Comparison of ENCODE assay signal across 1 cellular context in genomic region chr12:65891987-65892481, GRCh38.
TF ChIP-seq lines count a peak whose summit lies in the region.

No MANE protein-coding gene starts in this region.

TF ChIP-seq in HEK293, 187 proteins besides CTCF, POLR2A, EP300 and RAD21 (continued from another document and continues in another):
- TF ChIP-seq PRDM2 (tag by site-specific recombination; IDR thresholded peaks at IDR 0.05; ENCODE audit: borderline replicate concordance) (no peak), ZNF239 (tag by site-specific recombination; IDR thresholded peaks at IDR 0.05) (no peak), ZNF2 (tag by site-specific recombination; IDR thresholded peaks at IDR 0.05) (peak; percentile 23; the same call in 1 of the 2 replicates), ZNF394 (tag by site-specific recombination; IDR thresholded peaks at IDR 0.05; ENCODE audit: borderline replicate concordance) (peak; percentile 62), ZNF426 (tag by site-specific recombination; IDR thresholded peaks at IDR 0.05) (no peak), ZXDB (tag by site-specific recombination; IDR thresholded peaks at IDR 0.05) (peak; percentile 52), ZNF148 (tag by site-specific recombination; IDR thresholded peaks at IDR 0.05; ENCODE audit: borderline replicate concordance) (no peak), ZSCAN5A (tag by site-specific recombination; IDR thresholded peaks at IDR 0.05) (no peak), ZNF341 (tag by site-specific recombination; IDR thresholded peaks at IDR 0.05; ENCODE audit: low read depth) (no peak), ZNF670 (tag by site-specific recombination; IDR thresholded peaks at IDR 0.05; ENCODE audit: low read depth) (no peak), ELK4 (IDR thresholded peaks at IDR 0.05; ENCODE audit: borderline replicate concordance, low read depth, low read length) (no peak), ZNF621 (tag by site-specific recombination; IDR thresholded peaks at IDR 0.05) (no peak), KLF10 (tag by site-specific recombination; IDR thresholded peaks at IDR 0.05) (0 out of 2 replicates have a peak, but pooled peaks have one; percentile 14), SCRT1 (tag by site-specific recombination; IDR thresholded peaks at IDR 0.05; ENCODE audit: borderline replicate concordance) (no peak), ZNF624 (tag by site-specific recombination; IDR thresholded peaks at IDR 0.05) (no peak), ZFP3 (tag by site-specific recombination; IDR thresholded peaks at IDR 0.05; ENCODE audit: low read depth) (no peak), ZNF473 (tag by site-specific recombination; IDR thresholded peaks at IDR 0.05) (no peak), ZNF449 (tag by site-specific recombination; IDR thresholded peaks at IDR 0.05) (peak; percentile 41; the same call in 1 of the 2 replicates), ZBTB1 (tag by site-specific recombination; IDR thresholded peaks at IDR 0.05) (no peak), ZFP41 (tag by site-specific recombination; IDR thresholded peaks at IDR 0.05; ENCODE audit: borderline replicate concordance) (no peak), ZNF23 (tag by site-specific recombination; IDR thresholded peaks at IDR 0.05; ENCODE audit: borderline replicate concordance) (no peak), RBAK (tag by site-specific recombination; IDR thresholded peaks at IDR 0.05) (no peak), ZFP37 (tag by site-specific recombination; IDR thresholded peaks at IDR 0.05) (peak; percentile 68; the same call in 1 of the 2 replicates), GFI1B (tag by site-specific recombination; IDR thresholded peaks at IDR 0.05) (peak; percentile 69), SP2 (tag by site-specific recombination; IDR thresholded peaks at IDR 0.05) (no peak), ZNF585B (tag by site-specific recombination; IDR thresholded peaks at IDR 0.05) (no peak), BCL11A (tag by site-specific recombination; IDR thresholded peaks at IDR 0.05; ENCODE audit: low read depth) (0 out of 2 replicates have a peak, but pooled peaks have one; percentile 67), ZNF121 (tag by site-specific recombination; IDR thresholded peaks at IDR 0.05) (no peak), MYNN (tag by site-specific recombination; IDR thresholded peaks at IDR 0.05; ENCODE audit: borderline replicate concordance) (peak; percentile 97), HOXD13 (CRISPR knock-in tag; IDR thresholded peaks at IDR 0.05; ENCODE audit: borderline replicate concordance) (no peak), ZNF701 (tag by site-specific recombination; IDR thresholded peaks at IDR 0.05) (no peak), ZFHX2 (tag by site-specific recombination; conservative IDR thresholded peaks at IDR 0.05) (no peak), ZSCAN4 (tag by site-specific recombination; IDR thresholded peaks at IDR 0.05) (peak; percentile 12; the same call in 1 of the 2 replicates), ZNF777 (tag by site-specific recombination; IDR thresholded peaks at IDR 0.05; ENCODE audit: borderline replicate concordance) (no peak), ZNF48 (tag by site-specific recombination; IDR thresholded peaks at IDR 0.05) (no peak), ZNF544 (tag by site-specific recombination; IDR thresholded peaks at IDR 0.05) (no peak), ZNF660 (tag by site-specific recombination; IDR thresholded peaks at IDR 0.05) (peak; percentile 87), ZNF76 (tag by site-specific recombination; IDR thresholded peaks at IDR 0.05; ENCODE audit: borderline replicate concordance, low read depth) (no peak), ZNF112 (tag by site-specific recombination; IDR thresholded peaks at IDR 0.05) (no peak), ZNF391 (tag by site-specific recombination; IDR thresholded peaks at IDR 0.05; ENCODE audit: borderline replicate concordance, low read depth) (peak; percentile 92; the same call in 1 of the 2 replicates), ZNF529 (tag by site-specific recombination; IDR thresholded peaks at IDR 0.05; ENCODE audit: insufficient replicate concordance) (no peak), GLI4 (tag by site-specific recombination; IDR thresholded peaks at IDR 0.05) (no peak), KLF17 (tag by site-specific recombination; IDR thresholded peaks at IDR 0.05) (peak; percentile 54; the same call in 1 of the 2 replicates), ZNF16 (tag by site-specific recombination; IDR thresholded peaks at IDR 0.05; ENCODE audit: low read depth) (no peak), BCL6B (tag by site-specific recombination; IDR thresholded peaks at IDR 0.05) (no peak), ZNF202 (tag by site-specific recombination; IDR thresholded peaks at IDR 0.05; ENCODE audit: borderline replicate concordance) (no peak), ZBTB44 (tag by site-specific recombination; IDR thresholded peaks at IDR 0.05) (peak; percentile 36; the same call in 1 of the 2 replicates), ZNF560 (tag by site-specific recombination; IDR thresholded peaks at IDR 0.05; ENCODE audit: borderline replicate concordance) (no peak), ZNF843 (tag by site-specific recombination; IDR thresholded peaks at IDR 0.05) (peak; percentile 68; the same call in 1 of the 2 replicates), ZNF830 (tag by site-specific recombination; IDR thresholded peaks at IDR 0.05; ENCODE audit: low read depth) (no peak)
